ENCODE assay signal across 21 cellular contexts in genomic region chr1:53346007-53346813, GRCh38.
A peak's percentile ranks its signal among the peaks of the same experiment; 100 is the strongest.
DNase-seq lines count a peak whose midpoint lies in the region; ATAC-seq and TF ChIP-seq lines count a peak whose summit lies in the region.
"Had no signal": no experiment of that assay in that cellular context is flagged by ENCODE, and none has a peak within 500 bp of the region (broad histone marks: within the 10 kb centered on the region; RNA-seq: fewer than 3 reads in every experiment).

No MANE protein-coding gene starts in this region.

- DNase-seq in activated CD4-positive, CD25-positive, alpha-beta regulatory T cell treated with anti-CD3 and anti-CD28 coated beads, Interleukin-2, amount 50 U/mL, for 72 hours = peak; percentile 7
- peak; percentile 4 for DNase-seq in iPS-NIHi7 (ENCODE audit: extremely low spot score)
- peak; percentile 12 for DNase-seq in stimulated activated CD8-positive, alpha-beta memory T cell treated with anti-CD3 and anti-CD28 coated beads, Interleukin-4, amount 100 ng/mL, for 48 hours
- no peak for DNase-seq in NCI-H446 (lab: John Stamatoyannopoulos, UW)
- DNase-seq in NCI-H1092 treated with DMSO at 0.1 percent for 48 hours (lab: John Stamatoyannopoulos, UW) = no peak
- DNase-seq: AML-193; anterior cingulate cortex; CD8-positive, alpha-beta memory T cell; DND-41; effector memory CD8-positive, alpha-beta T cell; kidney glomerular epithelial cell; mesenchymal stem cell; naive thymus-derived CD8-positive, alpha-beta T cell; NCI-H187; T1000; upper lobe of left lung had no signal

- ATAC-seq in activated CD4-positive, CD25-positive, alpha-beta regulatory T cell treated with anti-CD3 and anti-CD28 coated beads, Interleukin-2, amount 50 U/mL, for 24 hours = no peak
- ATAC-seq in SK-N-SH treated with all-trans-retinoic acid at 6 μM for 48 hours = peak; percentile 53; the same call in 1 of the 3 replicates
- ATAC-seq in stimulated activated memory B cell treated with anti-CD40 and anti-IgM and Interleukin-4, amounts not matched to agents 10 μg/mL and 1 μg/mL and 100 μg/mL, for 72 hours = no peak
- ATAC-seq: effector memory CD8-positive, alpha-beta T cell; naive thymus-derived CD8-positive, alpha-beta T cell; stimulated activated naive CD8-positive, alpha-beta T cell treated with anti-CD3 and anti-CD28 coated beads, Interleukin-15, amount 100 ng/mL, for 72 hours had no signal

- no peak overlapping the region for H3K27ac Mint-ChIP-seq in stimulated activated memory B cell treated with anti-CD40 and anti-IgM and Interleukin-4, amounts not matched to agents 10 μg/mL and 1 μg/mL and 100 μg/mL, for 72 hours
- H3K27ac Mint-ChIP-seq: activated naive CD4-positive, alpha-beta T cell treated with anti-CD3 and anti-CD28 coated beads, Interleukin-2, amount 10 ng/mL, durations not matched to agents 7 days and 5 days; effector memory CD8-positive, alpha-beta T cell had no signal

- H3K9me3 Mint-ChIP-seq in stimulated activated memory B cell treated with anti-CD40 and anti-IgM and Interleukin-4, amounts not matched to agents 10 μg/mL and 1 μg/mL and 100 μg/mL, for 72 hours = peaks cover under 1% of the 10 kb centered on the region
- H3K9me3 Mint-ChIP-seq: CD8-positive, alpha-beta memory T cell; effector memory CD8-positive, alpha-beta T cell; naive thymus-derived CD8-positive, alpha-beta T cell had no signal

- no peaks in the 10 kb centered on the region for H3K27me3 Mint-ChIP-seq in stimulated activated memory B cell treated with anti-CD40 and anti-IgM and Interleukin-4, amounts not matched to agents 10 μg/mL and 1 μg/mL and 100 μg/mL, for 72 hours
- H3K27me3 Mint-ChIP-seq: naive thymus-derived CD8-positive, alpha-beta T cell had no signal

- no peak overlapping the region for H3K4me3 Mint-ChIP-seq in stimulated activated memory B cell treated with anti-CD40 and anti-IgM and Interleukin-4, amounts not matched to agents 10 μg/mL and 1 μg/mL and 100 μg/mL, for 72 hours
- H3K4me3 Mint-ChIP-seq: activated naive CD4-positive, alpha-beta T cell treated with anti-CD3 and anti-CD28 coated beads, Interleukin-2, amount 10 ng/mL, durations not matched to agents 7 days and 5 days; effector memory CD8-positive, alpha-beta T cell; naive thymus-derived CD8-positive, alpha-beta T cell; stimulated activated naive CD8-positive, alpha-beta T cell treated with anti-CD3 and anti-CD28 coated beads, Interleukin-15, amount 100 ng/mL, for 72 hours had no signal

- H3K36me3 Mint-ChIP-seq in stimulated activated memory B cell treated with anti-CD40 and anti-IgM and Interleukin-4, amounts not matched to agents 10 μg/mL and 1 μg/mL and 100 μg/mL, for 72 hours = peaks cover 5% of the 10 kb centered on the region
- H3K36me3 Mint-ChIP-seq: activated naive CD4-positive, alpha-beta T cell treated with anti-CD3 and anti-CD28 coated beads, Interleukin-2, amount 10 ng/mL, durations not matched to agents 7 days and 5 days; CD8-positive, alpha-beta memory T cell; naive thymus-derived CD8-positive, alpha-beta T cell had no signal

- H3K4me1 Mint-ChIP-seq in stimulated activated memory B cell treated with anti-CD40 and anti-IgM and Interleukin-4, amounts not matched to agents 10 μg/mL and 1 μg/mL and 100 μg/mL, for 72 hours = peaks cover 11% of the 10 kb centered on the region
- H3K4me1 Mint-ChIP-seq: activated naive CD4-positive, alpha-beta T cell treated with anti-CD3 and anti-CD28 coated beads, Interleukin-2, amount 10 ng/mL, durations not matched to agents 7 days and 5 days; CD8-positive, alpha-beta memory T cell; naive thymus-derived CD8-positive, alpha-beta T cell had no signal

TF ChIP-seq in SK-N-SH treated with all-trans-retinoic acid at 6 μM for 48 hours, 23 proteins besides CTCF, POLR2A, EP300 and RAD21:
- TF ChIP-seq TCF4 (CRISPR knock-in tag; IDR thresholded peaks at IDR 0.05; ENCODE audit: borderline replicate concordance) (peak; percentile 70; the same call in 1 of the 2 replicates), ARNTL (CRISPR knock-in tag; IDR thresholded peaks at IDR 0.05; ENCODE audit: borderline replicate concordance, low read depth) (no peak), TSHZ2 (CRISPR knock-in tag; IDR thresholded peaks at IDR 0.05) (0 out of 2 replicates have a peak, but pooled peaks have one; percentile 28)

Comparison
In these comparisons a context has a peak if more than half of its experiments do, and no peak if none do; other contexts are left out.
1. DNase-seq: peak in activated CD4-positive, CD25-positive, alpha-beta regulatory T cell treated with anti-CD3 and anti-CD28 coated beads, Interleukin-2, amount 50 U/mL, for 72 hours (single experiment), iPS-NIHi7 (single experiment) and stimulated activated CD8-positive, alpha-beta memory T cell treated with anti-CD3 and anti-CD28 coated beads, Interleukin-4, amount 100 ng/mL, for 48 hours (single experiment); none in NCI-H446 (0 of 2) and NCI-H1092 treated with DMSO at 0.1 percent for 48 hours (single experiment).